In the genomic region with DNA sequence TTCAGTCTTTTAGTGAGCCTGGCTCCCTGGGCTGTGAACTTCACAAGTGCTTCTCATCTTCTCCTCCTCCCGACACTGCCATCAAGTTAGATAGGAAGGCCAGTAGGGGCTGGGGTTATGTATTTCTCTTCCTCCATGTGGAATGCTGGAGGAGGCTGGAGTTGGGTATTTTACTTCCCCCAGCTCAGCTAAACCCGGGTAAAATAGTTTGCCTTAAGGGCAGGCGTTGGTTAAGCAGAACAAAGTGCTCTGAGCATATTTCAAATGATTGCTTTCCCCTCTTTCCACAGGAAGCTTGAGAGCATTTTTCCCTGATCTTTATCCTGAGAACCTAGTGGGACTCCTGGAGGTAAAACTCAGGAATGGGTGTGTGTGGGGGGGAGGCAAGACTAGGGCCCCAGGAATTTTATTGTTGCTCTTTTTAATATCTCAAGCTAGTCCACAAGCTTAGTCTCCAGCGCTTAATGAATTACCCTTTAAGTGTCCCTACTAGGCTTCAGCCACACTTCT, we compare ENCODE assay signal across 21 cellular contexts. TPM values are rescaled to one million over a fixed set of nuclear protein-coding genes. Genes with fewer than 3 reads are reported as not detected.
DNase-seq lines count a peak whose midpoint lies in the region; FAIRE-seq and TF ChIP-seq lines count a peak whose summit lies in the region.
"Had no signal": no experiment of that assay in that cellular context is flagged by ENCODE, and none has a peak within 500 bp of the region (broad histone marks: within the 10 kb centered on the region; RNA-seq: fewer than 3 reads in every experiment).

No MANE protein-coding gene starts in this region.

- H3K4me2 ChIP-seq in astrocyte (ENCODE audit: low read length) (no peak overlapping the region), trophoblast cell (ENCODE audit: low read length) (no peak overlapping the region)
- H3K4me2 ChIP-seq: BLaER1 had no signal

- intact Hi-C loops in colonic mucosa (cut with DNase I) = no loop called here

- TF ChIP-seq CTCF in astrocyte (IDR thresholded peaks at IDR 0.05; ENCODE audit: insufficient read depth, low read depth, low read length) (no peak), colonic mucosa (IDR thresholded peaks at IDR 0.05) (no peak), suprapubic skin (IDR thresholded peaks at IDR 0.05) (no peak)

- no peak overlapping the region for H3K4ac ChIP-seq in trophoblast cell (ENCODE audit: low read depth, low read length)

- no peak overlapping the region for H4K91ac ChIP-seq in trophoblast cell (ENCODE audit: low read depth, low read length)

- WGBS in trophoblast cell (ENCODE audit: extremely low coverage, insufficient coverage, insufficient read length) = no CpG with 5 or more reads among the region's 4 CpGs
- WGBS in suprapubic skin = 81% methylated on average over 4 of the region's 4 CpGs

- no peaks in the 10 kb centered on the region for H3K4me1 ChIP-seq in astrocyte (ENCODE audit: insufficient read depth, low read length)
- peaks cover 4 to 9% of the 10 kb centered on the region in 2 experiments for H3K4me1 ChIP-seq in trophoblast cell (ENCODE audit: control insufficient read depth in 1 of 2, insufficient read depth in 2 of 2, low read length in 2 of 2)
- no peaks in the 10 kb centered on the region for H3K4me1 ChIP-seq in colonic mucosa
- no peaks in the 10 kb centered on the region for H3K4me1 ChIP-seq in suprapubic skin
- H3K4me1 ChIP-seq: BLaER1, Caco-2 had no signal

- no peaks in the 10 kb centered on the region for H4K20me1 ChIP-seq in astrocyte (ENCODE audit: insufficient read depth, low read length)
- H4K20me1 ChIP-seq: BLaER1 had no signal

- H3K79me2 ChIP-seq in astrocyte (ENCODE audit: insufficient read depth, low read length) (no peaks in the 10 kb centered on the region), trophoblast cell (ENCODE audit: control insufficient read depth, insufficient read depth, low read length, poor library complexity) (no peaks in the 10 kb centered on the region)

- peaks cover 8% of the 10 kb centered on the region for H3K4me1 Mint-ChIP-seq in astrocyte (ENCODE audit: low read depth, unreplicated experiment)
- H3K4me1 Mint-ChIP-seq: B cell, H9 had no signal

- FAIRE-seq in astrocyte (lab: Jason Lieb, UNC) = no peak
- FAIRE-seq: A204.1, GM12891, GM18507 had no signal

- no peak overlapping the region for H3K14ac ChIP-seq in trophoblast cell (ENCODE audit: low read length)

- H2BK120ac ChIP-seq in trophoblast cell (ENCODE audit: insufficient read depth, low read length, poor library complexity) = no peak overlapping the region

- H3K4me3 Mint-ChIP-seq in astrocyte (ENCODE audit: unreplicated experiment) = no peak overlapping the region
- H3K4me3 Mint-ChIP-seq: B cell; CD4-positive, CD25-positive, alpha-beta regulatory T cell; CD8-positive, alpha-beta T cell; H9 had no signal

- H3K4me3 ChIP-seq in astrocyte (ENCODE audit: insufficient read depth, low read depth, low read length) (no peak overlapping the region), trophoblast cell (ENCODE audit: low read depth, low read length) (no peak overlapping the region), colonic mucosa (no peak overlapping the region), suprapubic skin (no peak overlapping the region)
- H3K4me3 ChIP-seq: BLaER1 had no signal

- H3K9me3 ChIP-seq in astrocyte (ENCODE audit: insufficient read depth, low read depth, low read length) = no peaks in the 10 kb centered on the region
- no peaks in the 10 kb centered on the region for H3K9me3 ChIP-seq in trophoblast cell (ENCODE audit: insufficient read depth, low read depth, low read length)
- no peaks in the 10 kb centered on the region for H3K9me3 ChIP-seq in colonic mucosa
- no peaks in the 10 kb centered on the region for H3K9me3 ChIP-seq in suprapubic skin
- H3K9me3 ChIP-seq: Caco-2 had no signal

- no peak overlapping the region for H3K27ac Mint-ChIP-seq in astrocyte (ENCODE audit: unreplicated experiment)
- H3K27ac Mint-ChIP-seq: B cell; CD4-positive, CD25-positive, alpha-beta regulatory T cell; CD8-positive, alpha-beta T cell; H9 had no signal

- no peak overlapping the region for H2AFZ ChIP-seq in astrocyte (ENCODE audit: low read depth, low read length)
- H2AFZ ChIP-seq in trophoblast cell (ENCODE audit: insufficient read depth, low read length, poor library complexity) = no peak overlapping the region

- no peak overlapping the region for H4K8ac ChIP-seq in trophoblast cell (ENCODE audit: low read depth, low read length)

- DNase-seq in ELF-1 (ENCODE audit: low read depth, low spot score) (peak; percentile 8), astrocyte (ENCODE audit: low read depth) (peak; percentile 55), foreskin melanocyte (peak; percentile 20), trophoblast cell (peak; percentile 64 to 89), colonic mucosa (no peak), NCI-H510A treated with DMSO at 0.1 percent for 48 hours (lab: John Stamatoyannopoulos, UW) (no peak), suprapubic skin (ENCODE audit: low spot score in 2 of 2) (no peak)
- DNase-seq: Caco-2; CD4-positive, CD25-positive, alpha-beta regulatory T cell; CD8-positive, alpha-beta T cell; DMS153; DND-41; GDM1; H9 had no signal

- no peak overlapping the region for H2BK12ac ChIP-seq in trophoblast cell (ENCODE audit: low read length)

- H3K27ac ChIP-seq in astrocyte (ENCODE audit: low read depth, low read length) = no peak overlapping the region
- H3K27ac ChIP-seq in trophoblast cell (ENCODE audit: low read depth, low read length) = peak overlapping the region; percentile 38
- H3K27ac ChIP-seq in colonic mucosa = no peak overlapping the region
- H3K27ac ChIP-seq in suprapubic skin = no peak overlapping the region
- H3K27ac ChIP-seq: 22Rv1, BLaER1, C4-2B had no signal

- H3K9me3 Mint-ChIP-seq in astrocyte (ENCODE audit: unreplicated experiment) = peaks cover 6% of the 10 kb centered on the region

- H3K23ac ChIP-seq in trophoblast cell (ENCODE audit: low read length) = no peak overlapping the region

- H2AK5ac ChIP-seq in trophoblast cell (ENCODE audit: low read length) = no peak overlapping the region

- H3K9ac ChIP-seq in astrocyte (ENCODE audit: low read length) = no peak overlapping the region
- no peak overlapping the region for H3K9ac ChIP-seq in trophoblast cell (ENCODE audit: low read length)
- no peak overlapping the region for H3K9ac ChIP-seq in colonic mucosa (ENCODE audit: low read depth in 2 of 2, low read length in 2 of 2)
- H3K9ac ChIP-seq: BLaER1 had no signal

- no peak for TF ChIP-seq POLR2A in suprapubic skin (IDR thresholded peaks at IDR 0.05)

- H3K27me3 ChIP-seq in astrocyte (ENCODE audit: insufficient read depth, low read length) (no peaks in the 10 kb centered on the region), trophoblast cell (ENCODE audit: insufficient read depth, low read length) (no peaks in the 10 kb centered on the region), colonic mucosa (no peaks in the 10 kb centered on the region), suprapubic skin (no peaks in the 10 kb centered on the region)
- H3K27me3 ChIP-seq: BLaER1 had no signal

- H3K27me3 Mint-ChIP-seq in astrocyte (ENCODE audit: low read depth, unreplicated experiment) = no peaks in the 10 kb centered on the region
- H3K27me3 Mint-ChIP-seq: B cell; CD4-positive, CD25-positive, alpha-beta regulatory T cell had no signal

- H3K79me1 ChIP-seq in trophoblast cell (ENCODE audit: low read length) = peaks cover 1% of the 10 kb centered on the region

- peaks cover 2% of the 10 kb centered on the region for H3K36me3 Mint-ChIP-seq in astrocyte (ENCODE audit: low read depth, unreplicated experiment)
- H3K36me3 Mint-ChIP-seq: CD4-positive, CD25-positive, alpha-beta regulatory T cell had no signal

- H2BK5ac ChIP-seq in trophoblast cell (ENCODE audit: low read depth, low read length, poor library complexity) = no peak overlapping the region

- no peak overlapping the region for H4K12ac ChIP-seq in trophoblast cell (ENCODE audit: low read depth, low read length)

- H3K18ac ChIP-seq in trophoblast cell (ENCODE audit: low read length) = no peak overlapping the region

- TF ChIP-seq EP300 in suprapubic skin (IDR thresholded peaks at IDR 0.05) = no peak

- H3K36me3 ChIP-seq in astrocyte (ENCODE audit: insufficient read depth, low read length) = no peaks in the 10 kb centered on the region
- no peaks in the 10 kb centered on the region for H3K36me3 ChIP-seq in trophoblast cell (ENCODE audit: control insufficient read depth in 1 of 2, insufficient read depth in 2 of 2, low read length in 2 of 2)
- H3K36me3 ChIP-seq in colonic mucosa = no peaks in the 10 kb centered on the region
- no peaks in the 10 kb centered on the region for H3K36me3 ChIP-seq in suprapubic skin
- H3K36me3 ChIP-seq: BLaER1 had no signal

RNA-seq across cellular contexts. Expression of a gene that starts 16.9 kb away (rescaled TPM):
- total RNA-seq in astrocyte (11.7 and 12.4 TPM in 2 replicates), colonic mucosa (1 to 10 TPM; 3.4 to 4.1 TPM), suprapubic skin (1 to 10 TPM; 1.1 to 4.7 (median 3.7) TPM)
- polyA plus RNA-seq in trophoblast cell (2013) = 16.5 and 16.8 TPM in 2 replicates

Comparison
In these comparisons a context has a peak if more than half of its experiments do, and no peak if none do; other contexts are left out.
1. DNase-seq: peak in ELF-1 (single experiment), astrocyte (single experiment), foreskin melanocyte (single experiment) and trophoblast cell (2 of 2); none in colonic mucosa (single experiment), NCI-H510A treated with DMSO at 0.1 percent for 48 hours (single experiment) and suprapubic skin (0 of 2).